In genomic region chr10:73920084-73920483, GRCh38 we compare ENCODE assay signal across 1 cellular context.
TF ChIP-seq lines count a peak whose summit lies in the region.

No MANE protein-coding gene starts in this region.

TF ChIP-seq in WTC11, 78 proteins besides CTCF, POLR2A, EP300 and RAD21 (continued from another document):
- TF ChIP-seq USF2 (CRISPR knock-in tag; IDR thresholded peaks at IDR 0.05) (no peak), NR2C2 (CRISPR knock-in tag; IDR thresholded peaks at IDR 0.05) (no peak), AFF4 (CRISPR knock-in tag; IDR thresholded peaks at IDR 0.05; ENCODE audit: borderline replicate concordance) (no peak), GRHL2 (CRISPR knock-in tag; IDR thresholded peaks at IDR 0.05; ENCODE audit: insufficient replicate concordance, severe bottlenecking) (no peak), RELA (CRISPR knock-in tag; IDR thresholded peaks at IDR 0.05; ENCODE audit: borderline replicate concordance) (no peak), TEAD1 (CRISPR knock-in tag; IDR thresholded peaks at IDR 0.05) (no peak), ZSCAN18 (CRISPR knock-in tag; IDR thresholded peaks at IDR 0.05) (no peak), E2F4 (CRISPR knock-in tag; IDR thresholded peaks at IDR 0.05; ENCODE audit: borderline replicate concordance, low read depth) (no peak), ZNF121 (CRISPR knock-in tag; IDR thresholded peaks at IDR 0.05) (no peak), AR (CRISPR knock-in tag; IDR thresholded peaks at IDR 0.05) (no peak), ZNF317 (CRISPR knock-in tag; IDR thresholded peaks at IDR 0.05; ENCODE audit: borderline replicate concordance, low read depth) (no peak), PREB (CRISPR knock-in tag; IDR thresholded peaks at IDR 0.05; ENCODE audit: borderline replicate concordance) (no peak)
